ENCODE assay signal across 32 cellular contexts in the genomic region with DNA sequence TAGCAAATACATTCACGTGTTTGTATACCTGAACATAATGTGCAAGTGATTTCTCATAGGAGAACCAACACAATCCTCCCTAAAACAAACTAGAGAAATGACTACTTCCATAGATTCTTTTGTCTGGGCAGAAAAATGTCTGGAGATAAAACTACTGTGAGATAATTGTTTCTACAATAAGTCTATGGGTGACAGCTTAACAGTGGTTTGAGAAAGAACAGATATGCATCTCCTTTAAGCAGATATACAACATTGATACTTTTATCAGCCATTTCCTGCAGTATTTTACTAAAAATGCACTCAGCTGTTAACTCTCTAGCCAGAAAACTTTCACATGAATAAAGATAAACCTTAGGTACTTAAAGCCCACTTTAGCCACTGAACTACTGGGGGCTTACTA.
"Had no signal": no experiment of that assay in that cellular context is flagged by ENCODE, and none has a peak within 500 bp of the region (broad histone marks: within the 10 kb centered on the region; RNA-seq: fewer than 3 reads in every experiment).

No MANE protein-coding gene starts in this region.

- H3K4me3 Mint-ChIP-seq: activated CD4-positive, alpha-beta memory T cell treated with anti-CD3 and anti-CD28 coated beads for 36 hours; activated CD4-positive, alpha-beta T cell treated with anti-CD3 and anti-CD28 coated beads for 36 hours; activated CD4-positive, alpha-beta T cell treated with anti-CD3 and anti-CD28 coated beads, Interleukin-2, amount 10 ng/mL, durations not matched to agents 24 days and 14 days; activated CD8-positive, alpha-beta memory T cell treated with anti-CD3 and anti-CD28 coated beads, Interleukin-2, amount 10 ng/mL, durations not matched to agents 7 days and 5 days; activated CD8-positive, alpha-beta T cell treated with anti-CD3 and anti-CD28 coated beads, Interleukin-2, amount 10 ng/mL, durations not matched to agents 7 days and 5 days; activated naive CD4-positive, alpha-beta T cell treated with anti-CD3 and anti-CD28 coated beads, Interleukin-2, amount 10 ng/mL, durations not matched to agents 7 days and 5 days; activated naive CD8-positive, alpha-beta T cell treated with anti-CD3 and anti-CD28 coated beads, Interleukin-2, amount 10 ng/mL, durations not matched to agents 7 days and 5 days; effector memory CD8-positive, alpha-beta T cell; T-helper 17 cell; T-helper 2 cell treated with Interferon-gamma antibody and Interleukin-4, amounts not matched to agents 5 μg/mL and 100 μg/mL, for 36 hours had no signal

- H3K4me3 ChIP-seq: body of pancreas, esophagus muscularis mucosa, gastrocnemius medialis, heart left ventricle had no signal

- DNase-seq: activated CD4-positive, alpha-beta memory T cell treated with anti-CD3 and anti-CD28 coated beads for 36 hours; activated CD4-positive, alpha-beta T cell treated with anti-CD3 and anti-CD28 coated beads for 36 hours; activated CD4-positive, alpha-beta T cell treated with anti-CD3 and anti-CD28 coated beads, Interleukin-2, amount 10 ng/mL, durations not matched to agents 24 days and 14 days; activated CD4-positive, CD25-positive, alpha-beta regulatory T cell; activated CD4-positive, CD25-positive, alpha-beta regulatory T cell treated with anti-CD3 and anti-CD28 coated beads, Interleukin-2, amount 50 U/mL, for 72 hours; activated CD8-positive, alpha-beta memory T cell treated with anti-CD3 and anti-CD28 coated beads, Interleukin-2, amount 10 ng/mL, durations not matched to agents 7 days and 5 days; activated CD8-positive, alpha-beta memory T cell treated with anti-CD3 and anti-CD28 coated beads, Interleukin-2, amount 50 U/mL, for 4 hours; activated CD8-positive, alpha-beta T cell treated with anti-CD3 and anti-CD28 coated beads, Interleukin-2, amount 10 ng/mL, durations not matched to agents 7 days and 5 days; activated gamma-delta T cell; activated naive CD4-positive, alpha-beta T cell; activated naive CD4-positive, alpha-beta T cell treated with anti-CD3 and anti-CD28 coated beads, Interleukin-2, amount 10 ng/mL, durations not matched to agents 7 days and 5 days; activated naive CD8-positive, alpha-beta T cell treated with anti-CD3 and anti-CD28 coated beads, Interleukin-2, amount 10 ng/mL, durations not matched to agents 7 days and 5 days; activated T-cell treated with anti-CD3 and anti-CD28 coated beads, Interleukin-2, amount 50 U/mL, for 1 hour; activated T-cell treated with anti-CD3 and anti-CD28 coated beads, Interleukin-2, amount 50 U/mL, for 48 hours; amniotic stem cell; anterior cingulate cortex; body of pancreas; caudate nucleus; cortex of kidney; dermis blood vessel endothelial cell; effector CD4-positive, alpha-beta T cell; effector memory CD8-positive, alpha-beta T cell; foreskin fibroblast; gastrocnemius medialis; glutamatergic neuron; heart left ventricle; T-helper 1 cell; T-helper 17 cell; T1000 had no signal

- H3K36me3 Mint-ChIP-seq: activated CD4-positive, alpha-beta memory T cell treated with anti-CD3 and anti-CD28 coated beads for 36 hours; activated CD8-positive, alpha-beta memory T cell treated with anti-CD3 and anti-CD28 coated beads, Interleukin-2, amount 10 ng/mL, durations not matched to agents 7 days and 5 days; activated naive CD4-positive, alpha-beta T cell treated with anti-CD3 and anti-CD28 coated beads, Interleukin-2, amount 10 ng/mL, durations not matched to agents 7 days and 5 days; activated naive CD4-positive, alpha-beta T cell treated with anti-CD3 and anti-CD28 coated beads, Interleukin-2, amount 50 U/mL, for 72 hours; activated naive CD8-positive, alpha-beta T cell treated with anti-CD3 and anti-CD28 coated beads, Interleukin-2, amount 10 ng/mL, durations not matched to agents 7 days and 5 days had no signal

- H3K27ac Mint-ChIP-seq: activated CD4-positive, alpha-beta memory T cell treated with anti-CD3 and anti-CD28 coated beads for 36 hours; activated CD4-positive, alpha-beta T cell treated with anti-CD3 and anti-CD28 coated beads for 36 hours; activated CD4-positive, alpha-beta T cell treated with anti-CD3 and anti-CD28 coated beads, Interleukin-2, amount 10 ng/mL, durations not matched to agents 24 days and 14 days; activated CD8-positive, alpha-beta memory T cell treated with anti-CD3 and anti-CD28 coated beads, Interleukin-2, amount 10 ng/mL, durations not matched to agents 7 days and 5 days; activated CD8-positive, alpha-beta T cell treated with anti-CD3 and anti-CD28 coated beads, Interleukin-2, amount 10 ng/mL, durations not matched to agents 7 days and 5 days; activated naive CD4-positive, alpha-beta T cell treated with anti-CD3 and anti-CD28 coated beads, Interleukin-2, amount 10 ng/mL, durations not matched to agents 7 days and 5 days; activated naive CD4-positive, alpha-beta T cell treated with anti-CD3 and anti-CD28 coated beads, Interleukin-2, amount 50 U/mL, for 72 hours; activated naive CD8-positive, alpha-beta T cell treated with anti-CD3 and anti-CD28 coated beads, Interleukin-2, amount 10 ng/mL, durations not matched to agents 7 days and 5 days; effector memory CD8-positive, alpha-beta T cell; T-helper 17 cell; T-helper 2 cell treated with Interferon-gamma antibody and Interleukin-4, amounts not matched to agents 5 μg/mL and 100 μg/mL, for 36 hours had no signal

- ATAC-seq: activated CD4-positive, alpha-beta T cell treated with anti-CD3 and anti-CD28 coated beads for 36 hours; activated CD8-positive, alpha-beta memory T cell treated with anti-CD3 and anti-CD28 coated beads, Interleukin-2, amount 10 ng/mL, durations not matched to agents 7 days and 5 days; activated CD8-positive, alpha-beta T cell treated with anti-CD3 and anti-CD28 coated beads, Interleukin-2, amount 10 ng/mL, durations not matched to agents 7 days and 5 days; activated naive CD4-positive, alpha-beta T cell treated with anti-CD3 and anti-CD28 coated beads, Interleukin-2, amount 50 U/mL, for 72 hours; body of pancreas; effector memory CD8-positive, alpha-beta T cell; gastrocnemius medialis; heart left ventricle; T-helper 17 cell had no signal

- H3K27me3 Mint-ChIP-seq: activated CD4-positive, alpha-beta memory T cell treated with anti-CD3 and anti-CD28 coated beads for 36 hours; activated CD4-positive, alpha-beta T cell treated with anti-CD3 and anti-CD28 coated beads for 36 hours; activated CD4-positive, alpha-beta T cell treated with anti-CD3 and anti-CD28 coated beads, Interleukin-2, amount 10 ng/mL, durations not matched to agents 24 days and 14 days; activated CD8-positive, alpha-beta memory T cell treated with anti-CD3 and anti-CD28 coated beads, Interleukin-2, amount 10 ng/mL, durations not matched to agents 7 days and 5 days; activated naive CD4-positive, alpha-beta T cell treated with anti-CD3 and anti-CD28 coated beads, Interleukin-2, amount 10 ng/mL, durations not matched to agents 7 days and 5 days; activated naive CD8-positive, alpha-beta T cell treated with anti-CD3 and anti-CD28 coated beads, Interleukin-2, amount 10 ng/mL, durations not matched to agents 7 days and 5 days; effector memory CD8-positive, alpha-beta T cell; T-helper 17 cell had no signal

- H3K4me1 Mint-ChIP-seq: activated CD4-positive, alpha-beta T cell treated with anti-CD3 and anti-CD28 coated beads for 36 hours; activated CD4-positive, alpha-beta T cell treated with anti-CD3 and anti-CD28 coated beads, Interleukin-2, amount 10 ng/mL, durations not matched to agents 24 days and 14 days; activated CD8-positive, alpha-beta memory T cell treated with anti-CD3 and anti-CD28 coated beads, Interleukin-2, amount 10 ng/mL, durations not matched to agents 7 days and 5 days; activated naive CD4-positive, alpha-beta T cell treated with anti-CD3 and anti-CD28 coated beads, Interleukin-2, amount 10 ng/mL, durations not matched to agents 7 days and 5 days; activated naive CD8-positive, alpha-beta T cell treated with anti-CD3 and anti-CD28 coated beads, Interleukin-2, amount 10 ng/mL, durations not matched to agents 7 days and 5 days; T-helper 17 cell had no signal

- H3K9me3 Mint-ChIP-seq: activated CD4-positive, alpha-beta T cell treated with anti-CD3 and anti-CD28 coated beads, Interleukin-2, amount 10 ng/mL, durations not matched to agents 24 days and 14 days; activated naive CD4-positive, alpha-beta T cell treated with anti-CD3 and anti-CD28 coated beads, Interleukin-2, amount 10 ng/mL, durations not matched to agents 7 days and 5 days; activated naive CD8-positive, alpha-beta T cell treated with anti-CD3 and anti-CD28 coated beads, Interleukin-2, amount 10 ng/mL, durations not matched to agents 7 days and 5 days; T-helper 2 cell treated with Interferon-gamma antibody and Interleukin-4, amounts not matched to agents 5 μg/mL and 100 μg/mL, for 36 hours had no signal
